In genomic region chr20:45345104-45345936, GRCh38 we compare ENCODE assay signal across 9 cellular contexts. TPM values are rescaled to one million over a fixed set of nuclear protein-coding genes. Genes with fewer than 3 reads are reported as not detected.
DNase-seq lines count a peak whose midpoint lies in the region; ATAC-seq and TF ChIP-seq lines count a peak whose summit lies in the region.
"Had no signal": no experiment of that assay in that cellular context is flagged by ENCODE, and none has a peak within 500 bp of the region (broad histone marks: within the 10 kb centered on the region; RNA-seq: fewer than 3 reads in every experiment).

No MANE protein-coding gene starts in this region.

- H3K36me3 ChIP-seq in colonic mucosa: no peaks in the 10 kb centered on the region
- no peaks in the 10 kb centered on the region for H3K36me3 ChIP-seq in mucosa of stomach (ENCODE audit: control insufficient read depth, insufficient read depth, low read length)

- H3K27ac ChIP-seq in AG04450 (ENCODE audit: low read depth, low read length): peak overlapping the region; percentile 89
- H3K27ac ChIP-seq in colonic mucosa: peak overlapping the region; percentile 93

- no peak for TF ChIP-seq CTCF in AG04450 (IDR thresholded peaks at IDR 0.05; ENCODE audit: low read depth, low read length)
- no peak for TF ChIP-seq CTCF in LNCaP clone FGC (IDR thresholded peaks at IDR 0.05; ENCODE audit: control insufficient read depth, extremely low read depth, insufficient read depth)
- TF ChIP-seq CTCF in colonic mucosa (IDR thresholded peaks at IDR 0.05): no peak

- ATAC-seq in GM18870 (IDR thresholded peaks at IDR 0.05; ENCODE audit: unreplicated experiment): no peak

- H3K4me1 ChIP-seq in colonic mucosa (peaks cover 20% of the 10 kb centered on the region), mucosa of stomach (ENCODE audit: control insufficient read depth, insufficient read depth, low read length) (peaks cover 62% of the 10 kb centered on the region)

- H3K4me3 ChIP-seq in AG04450 (ENCODE audit: low read depth, low read length) (peak overlapping the region; percentile 97), LNCaP clone FGC (ENCODE audit: low read depth, low read length) (peak overlapping the region; percentile 36), colonic mucosa (peak overlapping the region; percentile 79), mucosa of stomach (ENCODE audit: low read length) (peak overlapping the region; percentile 86)

- CTCF ChIA-PET in AG04450 (lab: Charles Lee): interaction anchor here (0.6 to 1.4 kb wide), 3 partner anchors 17 to 426 kb away, joined by 3 to 4 read pairs (median 3); partner anchors contain the start of gene SYS1

- intact Hi-C loops in colonic mucosa (cut with DNase I): no loop called here

- H3K9ac ChIP-seq in colonic mucosa (ENCODE audit: low read depth in 2 of 2, low read length in 2 of 2): peak overlapping the region; percentile 66 to 100
- peak overlapping the region; percentile 97 for H3K9ac ChIP-seq in mucosa of stomach (ENCODE audit: low read length)

- no peak for DNase-seq in AG04450 (ENCODE audit: low read depth, low spot score)
- peak; percentile 65 for DNase-seq in LNCaP clone FGC (ENCODE audit: low read depth)
- DNase-seq in colonic mucosa: peak; percentile 90
- no peak for DNase-seq in NCI-H774 (lab: John Stamatoyannopoulos, UW)
- no peak for DNase-seq in NCI-H1105 (lab: John Stamatoyannopoulos, UW)
- DNase-seq in NCI-H2107 treated with DMSO at 0.1 percent for 48 hours (lab: John Stamatoyannopoulos, UW; ENCODE audit: unreplicated experiment): no peak
- DNase-seq: immature natural killer cell had no signal

- H3K9me3 ChIP-seq in AG04450 (ENCODE audit: control insufficient read depth, insufficient read depth, low read length) (no peaks in the 10 kb centered on the region; the same call in 1 of the 2 replicates), colonic mucosa (no peaks in the 10 kb centered on the region), mucosa of stomach (ENCODE audit: control insufficient read depth, low read length) (no peaks in the 10 kb centered on the region)

- H3K27me3 ChIP-seq in AG04450 (ENCODE audit: control insufficient read depth, insufficient read depth, low read length) (no peaks in the 10 kb centered on the region), colonic mucosa (no peaks in the 10 kb centered on the region), mucosa of stomach (ENCODE audit: control insufficient read depth, insufficient read depth, low read length) (no peaks in the 10 kb centered on the region)

- POLR2A ChIA-PET in AG04450 (lab: Yijun Ruan, JAX): interaction anchor here (1.2 to 4.7 kb wide), 6 partner anchors 8 to 22 kb away, joined by 4 to 58 read pairs (median 10); partner anchors contain the start of gene SYS1

RNA-seq across cellular contexts. Expression of gene SDC4, which starts 2.9 kb away (rescaled TPM):
- polyA plus RNA-seq in AG04450 (2011; rRNA removed): 177 and 204 TPM in 2 replicates
- polyA minus RNA-seq in AG04450 (2011; rRNA and poly(A)+ RNA removed): 280 and 309 TPM in 2 replicates
- total RNA-seq in colonic mucosa: 100 to 1,000 TPM in 1 of 2 donors, 10 to 100 TPM in 1; 70.9 to 146 TPM

RNA-seq across cellular contexts. Expression of gene SYS1, which starts 17.6 kb away (rescaled TPM):
- polyA plus RNA-seq in AG04450 (2011; rRNA removed): 25.1 and 33.4 TPM in 2 replicates
- 37.9 and 46.4 TPM in 2 replicates for polyA minus RNA-seq in AG04450 (2011; rRNA and poly(A)+ RNA removed)
- total RNA-seq in colonic mucosa: 10 to 100 TPM; 24.4 to 27.7 TPM

RNA-seq across cellular contexts. Expression of gene TP53TG5, which starts 32.8 kb away (rescaled TPM):
- polyA plus RNA-seq in AG04450 (2011; rRNA removed): not detected in 2 replicates
- polyA minus RNA-seq in AG04450 (2011; rRNA and poly(A)+ RNA removed): not detected in 2 replicates
- 1 to 10 TPM in 1 of 2 donors, under 1 TPM in 1; 0.40 to 1.0 TPM for total RNA-seq in colonic mucosa

RNA-seq across cellular contexts. Expression of gene MATN4, which starts 37.2 kb away (rescaled TPM):
- polyA plus RNA-seq in AG04450 (2011; rRNA removed): 0.04 TPM in 1 of 2 replicates, not detected in the other
- not detected in 2 replicates for polyA minus RNA-seq in AG04450 (2011; rRNA and poly(A)+ RNA removed)
- under 1 TPM in 1 of 2 donors, not detected in 1; 0.47 TPM for total RNA-seq in colonic mucosa
- polyA plus RNA-seq: immature natural killer cell had no signal

RNA-seq across cellular contexts. Expression of gene RBPJL, which starts 38.7 kb away (rescaled TPM):
- polyA plus RNA-seq in AG04450 (2011; rRNA removed): not detected in 2 replicates
- not detected in 2 replicates for polyA minus RNA-seq in AG04450 (2011; rRNA and poly(A)+ RNA removed)
- under 1 TPM in 1 of 2 donors, not detected in 1; 0.74 TPM for total RNA-seq in colonic mucosa
- polyA plus RNA-seq: immature natural killer cell had no signal

Comparison
In these comparisons a context has a peak if more than half of its experiments do, and no peak if none do; other contexts are left out.
1. DNase-seq: peak in LNCaP clone FGC (single experiment) and colonic mucosa (single experiment); none in AG04450 (single experiment), NCI-H774 (single experiment), NCI-H1105 (single experiment) and NCI-H2107 treated with DMSO at 0.1 percent for 48 hours (single experiment).
2. H3K4me3 ChIP-seq: peak in every context shown above with its lines; median percentile 97 in AG04450; 86 in mucosa of stomach; 79 in colonic mucosa; 36 in LNCaP clone FGC.